13 cellular contexts compared by ENCODE assay signal in genomic region chr6:147950623-147950987, GRCh38.
DNase-seq lines count a peak whose midpoint lies in the region; ATAC-seq and TF ChIP-seq lines count a peak whose summit lies in the region.
"Had no signal": no experiment of that assay in that cellular context is flagged by ENCODE, and none has a peak within 500 bp of the region (broad histone marks: within the 10 kb centered on the region; RNA-seq: fewer than 3 reads in every experiment).

No MANE protein-coding gene starts in this region.

- H3K9me3 ChIP-seq in heart left ventricle = no peaks in the 10 kb centered on the region

- H3K27me3 Mint-ChIP-seq in osteocyte (ENCODE audit: unreplicated experiment) = no peaks in the 10 kb centered on the region

- ATAC-seq in heart left ventricle (peak in 3 of 4 donors; percentile 34 to 72 (median 52)), HG03432 (IDR thresholded peaks at IDR 0.05; ENCODE audit: unreplicated experiment) (no peak), GM19328 (IDR thresholded peaks at IDR 0.05; ENCODE audit: unreplicated experiment) (no peak)

- peaks cover 2% of the 10 kb centered on the region for H3K36me3 Mint-ChIP-seq in osteocyte (ENCODE audit: unreplicated experiment)

- H3K9me3 Mint-ChIP-seq in osteocyte (ENCODE audit: unreplicated experiment) = no peaks in the 10 kb centered on the region
- H3K9me3 Mint-ChIP-seq: activated T-helper 2 cell treated with anti-CD3 and anti-CD28 coated beads, Interferon-gamma antibody, Interleukin-2, Interleukin-4, amounts not matched to agents 10 μg/mL and 5 μg/mL and 100 μg/mL, durations not matched to agents 14 hours and 24 hours and 36 hours had no signal

- 37 to 58% (median 41%) methylated on average over 5 of the region's 5 CpGs for WGBS in heart left ventricle, 4 donors

- H3K36me3 ChIP-seq in heart left ventricle = no peaks in the 10 kb centered on the region

- H3K27ac ChIP-seq in heart left ventricle (no peak overlapping the region), dorsolateral prefrontal cortex (peak overlapping the region in 2 of 59 donors; percentile 11 to 26)

- no peaks in the 10 kb centered on the region for H3K27me3 ChIP-seq in heart left ventricle
- no peaks in the 10 kb centered on the region for H3K27me3 ChIP-seq in dorsolateral prefrontal cortex

- TF ChIP-seq POLR2A in heart left ventricle (IDR thresholded peaks at IDR 0.05) = no peak

- peak; percentile 7 for DNase-seq in AG08395 (ENCODE audit: low spot score)
- peak; percentile 37 for DNase-seq in astrocyte of the spinal cord (ENCODE audit: low read depth, low spot score)
- DNase-seq in heart left ventricle = no peak
- no peak for DNase-seq in osteocyte (ENCODE audit: extremely low spot score, unreplicated experiment)
- no peak for DNase-seq in activated T-cell treated with anti-CD3 and anti-CD28 coated beads, Interleukin-2, amount 50 U/mL, for 1 hour
- DNase-seq in dorsolateral prefrontal cortex = no peak
- DNase-seq: activated CD4-positive, CD25-positive, alpha-beta regulatory T cell treated with anti-CD3 and anti-CD28 coated beads, Interleukin-2, amount 50 U/mL, for 72 hours; DND-41; NCI-H1694 treated with DMSO at 0.1 percent for 48 hours; retina had no signal

- H3K27ac Mint-ChIP-seq in osteocyte (ENCODE audit: unreplicated experiment) = peak overlapping the region; percentile 95
- H3K27ac Mint-ChIP-seq: activated T-helper 2 cell treated with anti-CD3 and anti-CD28 coated beads, Interferon-gamma antibody, Interleukin-2, Interleukin-4, amounts not matched to agents 10 μg/mL and 5 μg/mL and 100 μg/mL, durations not matched to agents 14 hours and 24 hours and 36 hours had no signal

- TF ChIP-seq CTCF in astrocyte of the spinal cord (IDR thresholded peaks at IDR 0.05; ENCODE audit: low read depth, low read length) (no peak), heart left ventricle (IDR thresholded peaks at IDR 0.05) (no peak), osteocyte (IDR thresholded peaks at IDR 0.05) (no peak), dorsolateral prefrontal cortex (IDR thresholded peaks at IDR 0.05 in 54 of 56, conservative IDR thresholded peaks at IDR 0.05 in 2 of 56; ENCODE audit: low read depth in 1 of 56, partially characterized antibody in 56 of 56) (no peak)

- H3K4me3 ChIP-seq in astrocyte of the spinal cord (ENCODE audit: low read depth, low read length) = no peak overlapping the region
- H3K4me3 ChIP-seq in heart left ventricle = no peak overlapping the region
- no peak overlapping the region for H3K4me3 ChIP-seq in dorsolateral prefrontal cortex

- peak overlapping the region; percentile 20 for H3K4me3 Mint-ChIP-seq in osteocyte (ENCODE audit: unreplicated experiment)

- intact Hi-C loops in heart left ventricle (cut with DNase I) = no loop called here
- intact Hi-C loops in dorsolateral prefrontal cortex (cut with DNase I) = no loop called here

- peaks cover 0 to 6% (median 0%) of the 10 kb centered on the region in 12 donors for H3K4me1 ChIP-seq in heart left ventricle

- in situ Hi-C loops in astrocyte of the spinal cord (cut with HindIII; ENCODE audit: low sequenced_read_pairs) = no loop called here

- H3K4me1 Mint-ChIP-seq in osteocyte (ENCODE audit: unreplicated experiment) = peaks cover 48% of the 10 kb centered on the region

Comparison
In these comparisons a context has a peak if more than half of its experiments do, and no peak if none do; other contexts are left out.
1. DNase-seq: peak in AG08395 (single experiment) and astrocyte of the spinal cord (single experiment); none in heart left ventricle (0 of 5), osteocyte (single experiment), activated T-cell treated with anti-CD3 and anti-CD28 coated beads, Interleukin-2, amount 50 U/mL, for 1 hour (single experiment) and dorsolateral prefrontal cortex (0 of 10).
2. ATAC-seq: peak in heart left ventricle (3 of 4); none in HG03432 (single experiment) and GM19328 (single experiment).